Comparison of ENCODE assay signal across 13 cellular contexts in genomic region chr7:44126574-44126973, GRCh38. TPM values are rescaled to one million over a fixed set of nuclear protein-coding genes. Genes with fewer than 3 reads are reported as not detected.
"Had no signal": no experiment of that assay in that cellular context is flagged by ENCODE, and none has a peak within 500 bp of the region (broad histone marks: within the 10 kb centered on the region; RNA-seq: fewer than 3 reads in every experiment).

No MANE protein-coding gene starts in this region.

RNA-seq across cellular contexts. Expression of gene MYL7, which starts 14.6 kb away (rescaled TPM):
- total RNA-seq: activated CD4-positive, alpha-beta memory T cell treated with anti-CD3 and anti-CD28 coated beads, Interleukin-2, amount 10 ng/mL, durations not matched to agents 7 days and 5 days; activated CD4-positive, alpha-beta T cell treated with anti-CD3 and anti-CD28 coated beads for 36 hours; activated CD4-positive, alpha-beta T cell treated with anti-CD3 and anti-CD28 coated beads, Interleukin-2, amount 10 ng/mL, durations not matched to agents 7 days and 5 days; activated CD8-positive, alpha-beta memory T cell treated with anti-CD3 and anti-CD28 coated beads, Interleukin-2, amount 10 ng/mL, durations not matched to agents 7 days and 5 days; activated CD8-positive, alpha-beta T cell treated with anti-CD3 and anti-CD28 coated beads, Interleukin-2, amount 10 ng/mL, durations not matched to agents 7 days and 5 days; activated naive CD8-positive, alpha-beta T cell treated with anti-CD3 and anti-CD28 coated beads, Interleukin-2, amount 10 ng/mL, durations not matched to agents 7 days and 5 days; activated T-helper 2 cell treated with anti-CD3 and anti-CD28 coated beads, Interferon-gamma antibody, Interleukin-2, Interleukin-4, amounts not matched to agents 10 μg/mL and 5 μg/mL and 100 μg/mL, durations not matched to agents 14 hours and 24 hours and 36 hours; ascending aorta; bronchial epithelial cell; cerebellum; T-helper 1 cell treated with Interleukin-12 subunit alpha and Interleukin-12 subunit beta and Interleukin-4 antibody, amounts not matched to agents 30 ng/mL and 1 ng/mL, for 36 hours; T-helper 17 cell; T-helper 2 cell treated with Interferon-gamma antibody and Interleukin-4, amounts not matched to agents 100 ng/mL and 5 ng/mL, for 36 hours had no signal
